In genomic region chr17:17811381-17812210, GRCh38 we compare ENCODE assay signal across 1 cellular context.
TF ChIP-seq lines count a peak whose summit lies in the region.

No MANE protein-coding gene starts in this region.

TF ChIP-seq in HepG2, 621 proteins besides CTCF, POLR2A, EP300 and RAD21 (continued from another document and continues in another):
- TF ChIP-seq, protein P1, sequence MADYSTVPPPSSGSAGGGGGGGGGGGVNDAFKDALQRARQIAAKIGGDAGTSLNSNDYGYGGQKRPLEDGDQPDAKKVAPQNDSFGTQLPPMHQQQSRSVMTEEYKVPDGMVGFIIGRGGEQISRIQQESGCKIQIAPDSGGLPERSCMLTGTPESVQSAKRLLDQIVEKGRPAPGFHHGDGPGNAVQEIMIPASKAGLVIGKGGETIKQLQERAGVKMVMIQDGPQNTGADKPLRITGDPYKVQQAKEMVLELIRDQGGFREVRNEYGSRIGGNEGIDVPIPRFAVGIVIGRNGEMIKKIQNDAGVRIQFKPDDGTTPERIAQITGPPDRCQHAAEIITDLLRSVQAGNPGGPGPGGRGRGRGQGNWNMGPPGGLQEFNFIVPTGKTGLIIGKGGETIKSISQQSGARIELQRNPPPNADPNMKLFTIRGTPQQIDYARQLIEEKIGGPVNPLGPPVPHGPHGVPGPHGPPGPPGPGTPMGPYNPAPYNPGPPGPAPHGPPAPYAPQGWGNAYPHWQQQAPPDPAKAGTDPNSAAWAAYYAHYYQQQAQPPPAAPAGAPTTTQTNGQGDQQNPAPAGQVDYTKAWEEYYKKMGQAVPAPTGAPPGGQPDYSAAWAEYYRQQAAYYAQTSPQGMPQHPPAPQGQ (CRISPR knock-in tag; IDR thresholded peaks at IDR 0.05; ENCODE audit: borderline replicate concordance) = no peak
- peak; percentile 33; the same call in 1 of the 2 replicates for TF ChIP-seq HDAC2 (CRISPR knock-in tag; IDR thresholded peaks at IDR 0.05)
- no peak for TF ChIP-seq NPAS2 (CRISPR knock-in tag; IDR thresholded peaks at IDR 0.05; ENCODE audit: borderline replicate concordance)
- TF ChIP-seq BCL3 (CRISPR knock-in tag; IDR thresholded peaks at IDR 0.05) = no peak
- no peak for TF ChIP-seq FOXP1 (IDR thresholded peaks at IDR 0.05)
- TF ChIP-seq FOXP1 (CRISPR knock-in tag; IDR thresholded peaks at IDR 0.05) = peak; percentile 88
- TF ChIP-seq ZFP41 (CRISPR knock-in tag; IDR thresholded peaks at IDR 0.05; ENCODE audit: borderline replicate concordance) = 0 out of 2 replicates have a peak, but pooled peaks have one; percentile 38
- no peak for TF ChIP-seq ZNF143 (CRISPR knock-in tag; IDR thresholded peaks at IDR 0.05)
- TF ChIP-seq NR2F6 (IDR thresholded peaks at IDR 0.05) = no peak
- TF ChIP-seq NR2F6 (CRISPR knock-in tag; IDR thresholded peaks at IDR 0.05) = peak; percentile 61; the same call in 1 of the 2 replicates
- TF ChIP-seq SRSF9 (IDR thresholded peaks at IDR 0.05; ENCODE audit: borderline replicate concordance, insufficient read depth, low read depth, low read length, poor library complexity, severe bottlenecking) = no peak
- TF ChIP-seq ETV6 (CRISPR knock-in tag; conservative IDR thresholded peaks at IDR 0.05) = no peak
- no peak for TF ChIP-seq ARHGAP35 (CRISPR knock-in tag; IDR thresholded peaks at IDR 0.05; ENCODE audit: borderline replicate concordance)
- TF ChIP-seq ARID3A (IDR thresholded peaks at IDR 0.05; ENCODE audit: low read depth, low read length) = no peak
- TF ChIP-seq SAP130 (CRISPR knock-in tag; IDR thresholded peaks at IDR 0.05; ENCODE audit: low read depth) = peak; percentile 65
- TF ChIP-seq CBX1 (IDR thresholded peaks at IDR 0.05; ENCODE audit: low read depth) = peak; percentile 20
- TF ChIP-seq CEBPG (CRISPR knock-in tag; IDR thresholded peaks at IDR 0.05) = no peak
- TF ChIP-seq MTF1 (CRISPR knock-in tag; IDR thresholded peaks at IDR 0.05) = no peak
- no peak for TF ChIP-seq PLSCR1 (CRISPR knock-in tag; IDR thresholded peaks at IDR 0.05; ENCODE audit: borderline replicate concordance)
- TF ChIP-seq PHF8 (CRISPR knock-in tag; IDR thresholded peaks at IDR 0.05) = no peak
- 0 out of 2 replicates have a peak, but pooled peaks have one; percentile 8 for TF ChIP-seq ELF3 (CRISPR knock-in tag; IDR thresholded peaks at IDR 0.05)
- peak; percentile 53; the same call in 1 of the 2 replicates for TF ChIP-seq ZNF331 (CRISPR knock-in tag; IDR thresholded peaks at IDR 0.05)
- no peak for TF ChIP-seq ZUFSP (CRISPR knock-in tag; IDR thresholded peaks at IDR 0.05; ENCODE audit: borderline replicate concordance)
- no peak for TF ChIP-seq TOPORS (CRISPR knock-in tag; IDR thresholded peaks at IDR 0.05)
- TF ChIP-seq TSC22D2 (CRISPR knock-in tag; IDR thresholded peaks at IDR 0.05; ENCODE audit: borderline replicate concordance) = no peak
- TF ChIP-seq MATR3 (CRISPR knock-in tag; IDR thresholded peaks at IDR 0.05) = no peak
- TF ChIP-seq KDM4B (CRISPR knock-in tag; IDR thresholded peaks at IDR 0.05) = no peak
- TF ChIP-seq ZNF383 (CRISPR knock-in tag; IDR thresholded peaks at IDR 0.05; ENCODE audit: borderline replicate concordance) = no peak
- TF ChIP-seq ZNF563 (CRISPR knock-in tag; IDR thresholded peaks at IDR 0.05) = no peak
- TF ChIP-seq RXRB (CRISPR knock-in tag; IDR thresholded peaks at IDR 0.05; ENCODE audit: borderline replicate concordance) = peak; percentile 26; the same call in 1 of the 2 replicates
- no peak for TF ChIP-seq ZGPAT (CRISPR knock-in tag; IDR thresholded peaks at IDR 0.05)
- TF ChIP-seq MTA1 (CRISPR knock-in tag; IDR thresholded peaks at IDR 0.05; ENCODE audit: borderline replicate concordance) = no peak
- TF ChIP-seq, protein P2, sequence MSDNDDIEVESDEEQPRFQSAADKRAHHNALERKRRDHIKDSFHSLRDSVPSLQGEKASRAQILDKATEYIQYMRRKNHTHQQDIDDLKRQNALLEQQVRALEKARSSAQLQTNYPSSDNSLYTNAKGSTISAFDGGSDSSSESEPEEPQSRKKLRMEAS (IDR thresholded peaks at IDR 0.05) = peak; percentile 90
- no peak for TF ChIP-seq ZNF326 (CRISPR knock-in tag; IDR thresholded peaks at IDR 0.05; ENCODE audit: borderline replicate concordance)
- no peak for TF ChIP-seq GRHL1 (CRISPR knock-in tag; conservative IDR thresholded peaks at IDR 0.05)
- TF ChIP-seq CREB1 (IDR thresholded peaks at IDR 0.05) = no peak
- TF ChIP-seq CREB1 (CRISPR knock-in tag; IDR thresholded peaks at IDR 0.05) = no peak
- no peak for TF ChIP-seq GATAD2A (CRISPR knock-in tag; IDR thresholded peaks at IDR 0.05)
- peak; percentile 38; the same call in 1 of the 2 replicates for TF ChIP-seq MXD1 (CRISPR knock-in tag; IDR thresholded peaks at IDR 0.05)
- TF ChIP-seq DNMT3B (CRISPR knock-in tag; conservative IDR thresholded peaks at IDR 0.05) = no peak
- TF ChIP-seq SNAPC4 (CRISPR knock-in tag; IDR thresholded peaks at IDR 0.05) = no peak
- TF ChIP-seq ZBTB44 (CRISPR knock-in tag; IDR thresholded peaks at IDR 0.05) = no peak
- peak; percentile 64; the same call in 1 of the 2 replicates for TF ChIP-seq ZNF441 (CRISPR knock-in tag; IDR thresholded peaks at IDR 0.05; ENCODE audit: borderline replicate concordance)
- no peak for TF ChIP-seq KAT7 (CRISPR knock-in tag; IDR thresholded peaks at IDR 0.05; ENCODE audit: borderline replicate concordance)
- no peak for TF ChIP-seq ZNF782 (CRISPR knock-in tag; IDR thresholded peaks at IDR 0.05; ENCODE audit: borderline replicate concordance)
